In the genomic region with DNA sequence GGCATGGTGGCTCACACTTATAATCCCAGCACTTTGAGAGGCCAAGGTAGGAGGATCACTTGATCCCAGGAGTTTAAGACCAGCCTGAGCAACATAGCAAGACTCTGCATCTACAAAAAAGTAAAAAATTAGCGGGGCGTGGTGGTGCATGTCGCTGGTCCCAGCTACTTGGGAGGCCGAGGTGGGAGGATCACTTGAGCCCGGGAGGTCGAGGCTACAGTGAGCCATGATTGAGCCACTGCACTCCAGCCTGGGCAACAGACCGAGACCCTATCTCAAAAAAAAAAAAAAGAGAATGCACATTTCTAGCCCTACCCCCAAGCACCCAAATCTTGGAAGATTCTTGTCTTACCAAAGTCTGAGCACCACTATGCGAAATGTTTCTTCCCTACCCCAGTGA, we compare ENCODE assay signal across 8 cellular contexts. TPM values are rescaled to one million over a fixed set of nuclear protein-coding genes. Genes with fewer than 3 reads are reported as not detected.
DNase-seq lines count a peak whose midpoint lies in the region; ATAC-seq and TF ChIP-seq lines count a peak whose summit lies in the region.

No MANE protein-coding gene starts in this region.

- no peak for TF ChIP-seq CTCF in OCI-LY1 (IDR thresholded peaks at IDR 0.05; ENCODE audit: low read length)
- TF ChIP-seq CTCF in osteoblast (IDR thresholded peaks at IDR 0.05; ENCODE audit: extremely low read depth, low read depth, low read length): no peak

- H3K9me3 Mint-ChIP-seq in CD4-positive, CD25-positive, alpha-beta regulatory T cell: peaks cover 0 to 1% (median 0%) of the 10 kb centered on the region in 7 donors
- no peaks in the 10 kb centered on the region for H3K9me3 Mint-ChIP-seq in effector memory CD8-positive, alpha-beta T cell

- H3K27me3 Mint-ChIP-seq in CD4-positive, CD25-positive, alpha-beta regulatory T cell: peaks cover 8% of the 10 kb centered on the region
- H3K27me3 Mint-ChIP-seq in effector memory CD8-positive, alpha-beta T cell: no peaks in the 10 kb centered on the region

- H3K27me3 ChIP-seq in CD4-positive, CD25-positive, alpha-beta regulatory T cell (ENCODE audit: control insufficient read depth, insufficient read depth, low read length): no peaks in the 10 kb centered on the region
- H3K27me3 ChIP-seq in OCI-LY1 (ENCODE audit: insufficient read depth, low read length) (no peaks in the 10 kb centered on the region), osteoblast (ENCODE audit: insufficient read depth, low read length) (no peaks in the 10 kb centered on the region), HAP-1 (ENCODE audit: low read depth) (no peaks in the 10 kb centered on the region)

- peak overlapping the region; percentile 98 to 100 (median 98) for H3K27ac Mint-ChIP-seq in CD4-positive, CD25-positive, alpha-beta regulatory T cell
- peak overlapping the region; percentile 95 to 97 for H3K27ac Mint-ChIP-seq in effector memory CD8-positive, alpha-beta T cell

- H3F3A ChIP-seq in OCI-LY1 (ENCODE audit: insufficient read depth, low read length): no peaks in the 10 kb centered on the region

- H4K20me1 ChIP-seq in OCI-LY1 (ENCODE audit: insufficient read depth, low read length) (no peaks in the 10 kb centered on the region), osteoblast (ENCODE audit: insufficient read depth, low read length) (no peaks in the 10 kb centered on the region)

- no peaks in the 10 kb centered on the region for H3K79me2 ChIP-seq in OCI-LY1 (ENCODE audit: insufficient read depth, low read length)
- peaks cover 2% of the 10 kb centered on the region for H3K79me2 ChIP-seq in osteoblast (ENCODE audit: insufficient read depth, low read length)

- H3K9ac ChIP-seq in OCI-LY1 (ENCODE audit: low read length): peak overlapping the region; percentile 53; the same call in 1 of the 2 replicates

- no peaks in the 10 kb centered on the region for H3K9me3 ChIP-seq in CD4-positive, CD25-positive, alpha-beta regulatory T cell (ENCODE audit: control insufficient read depth in 2 of 2, low read length in 2 of 2)
- H3K9me3 ChIP-seq in OCI-LY1 (ENCODE audit: low read length) (no peaks in the 10 kb centered on the region), osteoblast (ENCODE audit: low read depth, low read length) (no peaks in the 10 kb centered on the region), HAP-1 (no peaks in the 10 kb centered on the region)

- H3K4me1 Mint-ChIP-seq in CD4-positive, CD25-positive, alpha-beta regulatory T cell: peaks cover 6 to 28% (median 12%) of the 10 kb centered on the region in 4 donors
- peaks cover 9 to 13% of the 10 kb centered on the region in 2 donors for H3K4me1 Mint-ChIP-seq in effector memory CD8-positive, alpha-beta T cell (ENCODE audit: low read depth in 2 of 2)

- no peak for DNase-seq in CD4-positive, CD25-positive, alpha-beta regulatory T cell
- DNase-seq in effector memory CD8-positive, alpha-beta T cell: no peak
- DNase-seq in osteoblast (ENCODE audit: insufficient read length, low spot score, missing footprints): no peak
- DNase-seq in HAP-1 (ENCODE audit: low spot score in 2 of 2): no peak
- DNase-seq in activated CD4-positive, CD25-positive, alpha-beta regulatory T cell treated with anti-CD3 and anti-CD28 coated beads, Interleukin-2, amount 50 U/mL, for 72 hours: no peak
- DNase-seq in glomerular visceral epithelial cell (ENCODE audit: extremely low spot score): no peak
- no peak for DNase-seq in midbrain (lab: John Stamatoyannopoulos, UW)

- H3K4me3 ChIP-seq in CD4-positive, CD25-positive, alpha-beta regulatory T cell (ENCODE audit: low read depth, low read length): peak overlapping the region; percentile 92
- H3K4me3 ChIP-seq in OCI-LY1 (ENCODE audit: low read depth, low read length, poor library complexity, severe bottlenecking): peak overlapping the region; percentile 64
- H3K4me3 ChIP-seq in osteoblast (ENCODE audit: insufficient read depth, low read length): peak overlapping the region; percentile 78
- no peak overlapping the region for H3K4me3 ChIP-seq in HAP-1

- in situ Hi-C loops in HAP-1 (cut with MboI; ENCODE audit: low sequenced_read_pairs): no loop called here

- peak overlapping the region; percentile 90 to 98 (median 92) for H3K4me3 Mint-ChIP-seq in CD4-positive, CD25-positive, alpha-beta regulatory T cell
- H3K4me3 Mint-ChIP-seq in effector memory CD8-positive, alpha-beta T cell: peak overlapping the region; percentile 96 to 98

- H3K4me2 ChIP-seq in OCI-LY1 (ENCODE audit: low read length): peak overlapping the region; percentile 71
- H3K4me2 ChIP-seq in osteoblast (ENCODE audit: insufficient read depth, low read length): peak overlapping the region; percentile 78

- H3K27ac ChIP-seq in CD4-positive, CD25-positive, alpha-beta regulatory T cell (ENCODE audit: insufficient read depth, low read length, poor library complexity, severe bottlenecking): peak overlapping the region; percentile 84
- H3K27ac ChIP-seq in OCI-LY1 (ENCODE audit: low read depth, low read length, poor library complexity, severe bottlenecking) (no peak overlapping the region), osteoblast (ENCODE audit: low read depth, low read length) (peak overlapping the region; percentile 79)

- peaks cover 3% of the 10 kb centered on the region for H3K36me3 Mint-ChIP-seq in CD4-positive, CD25-positive, alpha-beta regulatory T cell
- peaks cover 11% of the 10 kb centered on the region for H3K36me3 Mint-ChIP-seq in effector memory CD8-positive, alpha-beta T cell (ENCODE audit: insufficient read depth)

- H3K9me2 ChIP-seq in OCI-LY1 (ENCODE audit: low read depth, low read length): no peaks in the 10 kb centered on the region

- ATAC-seq in CD4-positive, CD25-positive, alpha-beta regulatory T cell (ENCODE audit: low read depth in 2 of 2): no peak
- ATAC-seq in effector memory CD8-positive, alpha-beta T cell (replicated peaks): no peak

- H3K4me1 ChIP-seq in CD4-positive, CD25-positive, alpha-beta regulatory T cell (ENCODE audit: control insufficient read depth, insufficient read depth, low read length, poor library complexity, severe bottlenecking): peaks cover 21% of the 10 kb centered on the region
- H3K4me1 ChIP-seq in OCI-LY1 (ENCODE audit: insufficient read depth, low read length, severe bottlenecking) (peaks cover 15% of the 10 kb centered on the region), osteoblast (ENCODE audit: insufficient read depth, low read length) (peaks cover 14% of the 10 kb centered on the region), HAP-1 (peaks cover 4% of the 10 kb centered on the region)

- no peaks in the 10 kb centered on the region for H3K36me3 ChIP-seq in CD4-positive, CD25-positive, alpha-beta regulatory T cell (ENCODE audit: control insufficient read depth, insufficient read depth, low read length)
- H3K36me3 ChIP-seq in OCI-LY1 (ENCODE audit: insufficient read depth, low read length): no peaks in the 10 kb centered on the region; the same call in 1 of the 2 replicates
- no peaks in the 10 kb centered on the region for H3K36me3 ChIP-seq in osteoblast (ENCODE audit: insufficient read depth, low read length)
- no peaks in the 10 kb centered on the region for H3K36me3 ChIP-seq in HAP-1 (replicated peaks)

- H2AFZ ChIP-seq in OCI-LY1 (ENCODE audit: low read length): no peak overlapping the region
- peak overlapping the region; percentile 82 for H2AFZ ChIP-seq in osteoblast (ENCODE audit: low read length)

RNA-seq across cellular contexts. Expression of a gene that starts 15.6 kb away (rescaled TPM):
- total RNA-seq in CD4-positive, CD25-positive, alpha-beta regulatory T cell: 22.9 TPM
- polyA plus RNA-seq in CD4-positive, CD25-positive, alpha-beta regulatory T cell: 10 to 100 TPM; 22.2 to 28.7 (median 27.6) TPM
- 46.0 and 47.0 TPM in 2 replicates for total RNA-seq in osteoblast
